8 cellular contexts compared by ENCODE assay signal in the genomic region with DNA sequence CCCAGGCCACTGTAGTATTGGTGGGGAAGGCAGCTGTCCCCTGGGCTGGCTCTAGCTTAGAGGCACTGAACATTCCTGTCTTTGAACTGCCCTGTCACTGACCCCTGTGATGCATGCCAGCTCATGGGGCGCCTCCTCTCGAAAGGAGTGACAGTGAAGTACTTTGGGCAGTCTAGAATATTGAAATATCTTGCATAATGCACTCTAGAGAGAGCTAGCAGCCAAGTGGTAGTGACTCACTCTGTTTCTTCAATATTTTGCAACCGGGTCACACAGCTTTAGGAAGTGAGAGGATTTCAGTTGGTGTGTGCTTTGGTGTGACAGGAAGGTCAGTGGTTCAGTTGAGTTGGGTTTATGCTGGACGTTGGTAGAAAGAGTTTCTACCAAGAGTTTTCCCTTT. TPM values are rescaled to one million over a fixed set of nuclear protein-coding genes. Genes with fewer than 3 reads are reported as not detected.
DNase-seq lines count a peak whose midpoint lies in the region; ATAC-seq and TF ChIP-seq lines count a peak whose summit lies in the region.

No MANE protein-coding gene starts in this region.

- peak overlapping the region; percentile 27 for H3K27ac Mint-ChIP-seq in activated B cell treated with CpG ODN at 0.5 μM for 24 hours
- no peak overlapping the region for H3K27ac Mint-ChIP-seq in progenitor cell of endocrine pancreas

- H3K9me3 Mint-ChIP-seq in activated B cell treated with CpG ODN at 0.5 μM for 24 hours (no peaks in the 10 kb centered on the region), progenitor cell of endocrine pancreas (ENCODE audit: low read depth) (no peaks in the 10 kb centered on the region)

- POLR2A ChIA-PET in activated B cell treated with CpG ODN at 0.5 μM for 24 hours (lab: Charles Lee): interaction anchor here (0.6 to 1.4 kb wide), 2 partner anchors 121 to 147 kb away, joined by 4 to 13 read pairs; a partner anchor contains a TSS

- ATAC-seq in activated B cell treated with CpG ODN at 0.5 μM for 24 hours (ENCODE audit: low read depth): no peak
- peak; percentile 95 to 97 for ATAC-seq in left cardiac atrium

- CTCF ChIA-PET in activated B cell treated with CpG ODN at 0.5 μM for 24 hours (lab: Charles Lee): interaction anchor here (1.0 to 4.9 kb wide), 2 partner anchors 8 to 198 kb away, joined by 3 to 27 read pairs; no protein-coding TSS in a partner anchor

- no peak for TF ChIP-seq CTCF in HFF-Myc (IDR thresholded peaks at IDR 0.05; ENCODE audit: low read depth, low read length, missing control alignments)
- TF ChIP-seq CTCF in activated B cell treated with CpG ODN at 0.5 μM for 24 hours (IDR thresholded peaks at IDR 0.05): no peak
- TF ChIP-seq CTCF in progenitor cell of endocrine pancreas (IDR thresholded peaks at IDR 0.05; ENCODE audit: unreplicated experiment): no peak

- H3K4me3 ChIP-seq in HFF-Myc (replicated peaks; ENCODE audit: low read depth, low read length): no peak overlapping the region

- DNase-seq in HFF-Myc (ENCODE audit: extremely low read depth, low read depth) (peak; percentile 32), activated B cell treated with CpG ODN at 0.5 μM for 24 hours (no peak), left cardiac atrium (peak; percentile 81), stromal cell of bone marrow (ENCODE audit: low read depth) (peak; percentile 92), NCI-H2029 treated with DMSO at 0.1 percent for 48 hours (lab: John Stamatoyannopoulos, UW) (no peak), progenitor cell of endocrine pancreas (ENCODE audit: low spot score, unreplicated experiment) (no peak), NCI-H1417 (lab: John Stamatoyannopoulos, UW) (no peak)
- no peak for DNase-seq in activated effector memory CD4-positive, alpha-beta T cell treated with anti-CD3 and anti-CD28 coated beads, Interleukin-2, amount 50 U/mL, for 16 hours

- H3K4me1 Mint-ChIP-seq in activated B cell treated with CpG ODN at 0.5 μM for 24 hours (peaks cover 57% of the 10 kb centered on the region), progenitor cell of endocrine pancreas (ENCODE audit: low read depth) (peaks cover 17% of the 10 kb centered on the region)

- no peaks in the 10 kb centered on the region for H3K27me3 Mint-ChIP-seq in activated B cell treated with CpG ODN at 0.5 μM for 24 hours
- H3K27me3 Mint-ChIP-seq in progenitor cell of endocrine pancreas: no peaks in the 10 kb centered on the region

- intact Hi-C loops in activated B cell treated with CpG ODN at 0.5 μM for 24 hours (cut with micrococcal nuclease): no loop called here
- intact Hi-C loops in left cardiac atrium (cut with DNase I): loop anchor here (5.0 to 10.0 kb wide), 3 partner anchors 52 to 122 kb away; a partner anchor contains a TSS

- H3K36me3 Mint-ChIP-seq in activated B cell treated with CpG ODN at 0.5 μM for 24 hours (ENCODE audit: low read depth) (peaks cover 52% of the 10 kb centered on the region), progenitor cell of endocrine pancreas (ENCODE audit: insufficient read depth) (peaks cover 26% of the 10 kb centered on the region)

- H3K4me3 Mint-ChIP-seq in activated B cell treated with CpG ODN at 0.5 μM for 24 hours (no peak overlapping the region), progenitor cell of endocrine pancreas (ENCODE audit: low read depth) (no peak overlapping the region)

RNA-seq across cellular contexts. Expression of a gene that starts 35.5 kb away (rescaled TPM):
- 22.6 and 23.9 TPM in 2 replicates for total RNA-seq in activated B cell treated with CpG ODN at 0.5 μM for 24 hours
- total RNA-seq in left cardiac atrium: 1 to 10 TPM; 1.5 to 2.9 TPM
- 94.7 and 94.9 TPM in 2 replicates for total RNA-seq in progenitor cell of endocrine pancreas

RNA-seq across cellular contexts. Expression of a gene that starts 54.4 kb away (rescaled TPM):
- total RNA-seq in activated B cell treated with CpG ODN at 0.5 μM for 24 hours (47.7 and 50.8 TPM in 2 replicates), left cardiac atrium (100 to 1,000 TPM; 298 to 322 TPM), progenitor cell of endocrine pancreas (374 and 375 TPM in 2 replicates)

Comparison
In these comparisons a context has a peak if more than half of its experiments do, and no peak if none do; other contexts are left out.
1. DNase-seq: peak in HFF-Myc (single experiment), left cardiac atrium (single experiment) and stromal cell of bone marrow (single experiment); none in activated B cell treated with CpG ODN at 0.5 μM for 24 hours (single experiment), NCI-H2029 treated with DMSO at 0.1 percent for 48 hours (single experiment), progenitor cell of endocrine pancreas (single experiment), activated effector memory CD4-positive, alpha-beta T cell treated with anti-CD3 and anti-CD28 coated beads, Interleukin-2, amount 50 U/mL, for 16 hours (single experiment) and NCI-H1417 (0 of 3).